In genomic region chr1:152622803-152623202, GRCh38 we compare ENCODE assay signal across 13 cellular contexts. TPM values are rescaled to one million over a fixed set of nuclear protein-coding genes. Genes with fewer than 3 reads are reported as not detected.
DNase-seq lines count a peak whose midpoint lies in the region; TF ChIP-seq lines count a peak whose summit lies in the region.
"Had no signal": no experiment of that assay in that cellular context is flagged by ENCODE, and none has a peak within 500 bp of the region (broad histone marks: within the 10 kb centered on the region; RNA-seq: fewer than 3 reads in every experiment).

Gene LCE3A (minus strand): TSS chr1:152623103. CDS start chr1:152623103, 0 bp downstream.

- H3K27me3 ChIP-seq in trophoblast cell (ENCODE audit: insufficient read depth, low read length) (no peaks in the 10 kb centered on the region), suprapubic skin (peaks cover 7% of the 10 kb centered on the region)

- no peak within 1 kb of the TSS for H4K12ac ChIP-seq in trophoblast cell (ENCODE audit: low read depth, low read length)

- H3K23ac ChIP-seq in trophoblast cell (ENCODE audit: low read length), result no peak within 1 kb of the TSS

- H4K91ac ChIP-seq in trophoblast cell (ENCODE audit: low read depth, low read length), result no peak within 1 kb of the TSS

- H3K4me1 ChIP-seq in trophoblast cell (ENCODE audit: control insufficient read depth in 1 of 2, insufficient read depth in 2 of 2, low read length in 2 of 2) (no peaks in the 10 kb centered on the region), suprapubic skin (peaks cover 3% of the 10 kb centered on the region)

- H3K79me2 ChIP-seq in trophoblast cell (ENCODE audit: control insufficient read depth, insufficient read depth, low read length, poor library complexity), result no peaks in the 10 kb centered on the region

- DNase-seq in GM12865 (ENCODE audit: low read depth), result peak; percentile 29
- DNase-seq in KG1 (lab: John Stamatoyannopoulos, UW), result peak; percentile 52
- peak; percentile 49 for DNase-seq in SKM-1 treated with dmso at 0.1 percent for 144 hours (lab: John Stamatoyannopoulos, UW; ENCODE audit: unreplicated experiment)
- DNase-seq in trophoblast cell, result peak; percentile 63 to 68
- no peak for DNase-seq in amygdala (lab: John Stamatoyannopoulos, UW)
- DNase-seq in central memory CD4-positive, alpha-beta T cell, result no peak
- no peak for DNase-seq in suprapubic skin (ENCODE audit: low spot score in 2 of 2)
- DNase-seq: activated CD4-positive, alpha-beta T cell treated with anti-CD3 and anti-CD28 coated beads, Interleukin-2, amount 50 U/mL, for 1 hour; kidney; NCI-H1694 had no signal

- H3K4me3 ChIP-seq in GM12865 (ENCODE audit: low read depth, low read length) (no peak within 1 kb of the TSS), trophoblast cell (ENCODE audit: low read depth, low read length) (no peak within 1 kb of the TSS), suprapubic skin (no peak within 1 kb of the TSS)
- H3K4me3 ChIP-seq: thoracic aorta had no signal

- H3K9ac ChIP-seq in trophoblast cell (ENCODE audit: low read length), result no peak within 1 kb of the TSS

- no peak within 1 kb of the TSS for H2BK120ac ChIP-seq in trophoblast cell (ENCODE audit: insufficient read depth, low read length, poor library complexity)

- no peak within 1 kb of the TSS for H2BK12ac ChIP-seq in trophoblast cell (ENCODE audit: low read length)

- TF ChIP-seq CTCF in GM12865 (IDR thresholded peaks at IDR 0.05; ENCODE audit: insufficient read depth, low read depth, low read length, missing control alignments) (no peak), suprapubic skin (IDR thresholded peaks at IDR 0.05) (no peak)

- H4K8ac ChIP-seq in trophoblast cell (ENCODE audit: low read depth, low read length), result no peak within 1 kb of the TSS

- no peak within 1 kb of the TSS for H2AK5ac ChIP-seq in trophoblast cell (ENCODE audit: low read length)

- H2AFZ ChIP-seq in trophoblast cell (ENCODE audit: insufficient read depth, low read length, poor library complexity), result no peak within 1 kb of the TSS

- H3K27ac ChIP-seq in trophoblast cell (ENCODE audit: low read depth, low read length), result no peak within 1 kb of the TSS
- H3K27ac ChIP-seq in suprapubic skin, result no peak within 1 kb of the TSS
- H3K27ac ChIP-seq: thoracic aorta had no signal

- H3K4me2 ChIP-seq in trophoblast cell (ENCODE audit: low read length), result no peak within 1 kb of the TSS

- TF ChIP-seq EP300 in suprapubic skin (IDR thresholded peaks at IDR 0.05), result no peak

- H3K79me1 ChIP-seq in trophoblast cell (ENCODE audit: low read length), result no peaks in the 10 kb centered on the region

- H3K18ac ChIP-seq in trophoblast cell (ENCODE audit: low read length), result no peak within 1 kb of the TSS

- H3K9me3 ChIP-seq in trophoblast cell (ENCODE audit: insufficient read depth, low read depth, low read length) (peaks cover 32% of the 10 kb centered on the region), suprapubic skin (peaks cover 8% of the 10 kb centered on the region)
- H3K9me3 ChIP-seq: thoracic aorta had no signal

- H3K14ac ChIP-seq in trophoblast cell (ENCODE audit: low read length), result no peak within 1 kb of the TSS

- no peak within 1 kb of the TSS for H3K4ac ChIP-seq in trophoblast cell (ENCODE audit: low read depth, low read length)

- no CpG with 5 or more reads among the region's 10 CpGs for WGBS in trophoblast cell (ENCODE audit: extremely low coverage, insufficient coverage, insufficient read length)
- WGBS in suprapubic skin, result 52% methylated on average over 10 of the region's 10 CpGs

- H3K36me3 ChIP-seq in trophoblast cell (ENCODE audit: control insufficient read depth in 1 of 2, insufficient read depth in 2 of 2, low read length in 2 of 2) (no peaks in the 10 kb centered on the region), suprapubic skin (no peaks in the 10 kb centered on the region)
- H3K36me3 ChIP-seq: thoracic aorta had no signal

- no peak for TF ChIP-seq POLR2A in suprapubic skin (IDR thresholded peaks at IDR 0.05)

- no peak within 1 kb of the TSS for H2BK5ac ChIP-seq in trophoblast cell (ENCODE audit: low read depth, low read length, poor library complexity)

RNA-seq across cellular contexts. Expression of gene LCE3A, which starts in this region (rescaled TPM):
- not detected in 2 replicates for polyA plus RNA-seq in trophoblast cell (2013)
- not detected for total RNA-seq in suprapubic skin
- total RNA-seq: kidney; skeletal muscle tissue; T-helper 1 cell treated with Interleukin-12 subunit alpha and Interleukin-12 subunit beta and Interleukin-4 antibody, amounts not matched to agents 30 ng/mL and 1 ng/mL, for 36 hours; thoracic aorta had no signal

Comparison
In these comparisons a context has a peak if more than half of its experiments do, and no peak if none do; other contexts are left out.
1. DNase-seq: peak in GM12865 (single experiment), KG1 (single experiment), SKM-1 treated with dmso at 0.1 percent for 144 hours (single experiment) and trophoblast cell (2 of 2); none in amygdala (0 of 56), central memory CD4-positive, alpha-beta T cell (single experiment) and suprapubic skin (0 of 2).